ENCODE assay signal across 10 cellular contexts in the genomic region with DNA sequence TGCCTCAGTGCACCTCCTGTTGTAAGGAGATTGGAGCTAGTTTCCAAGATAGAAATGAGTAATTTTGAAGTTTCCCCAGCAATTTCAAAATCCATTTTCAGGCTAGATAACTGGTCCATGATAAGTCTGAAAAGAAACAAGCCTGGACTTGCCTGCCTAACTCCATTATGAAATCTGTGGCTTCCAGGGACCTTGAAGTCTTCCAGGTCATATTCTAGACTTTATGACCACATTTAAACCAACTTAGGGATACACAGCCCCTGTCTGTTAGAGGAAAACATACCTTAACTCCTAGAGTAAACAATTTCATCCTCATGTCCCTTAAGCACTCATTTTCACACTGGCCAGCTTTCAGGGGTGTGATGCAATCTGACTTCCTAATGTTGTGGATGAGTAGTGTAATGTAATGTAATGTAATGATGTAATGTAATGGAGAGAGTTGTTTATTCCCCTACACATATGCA.
DNase-seq lines count a peak whose midpoint lies in the region; ATAC-seq and TF ChIP-seq lines count a peak whose summit lies in the region.
"Had no signal": no experiment of that assay in that cellular context is flagged by ENCODE, and none has a peak within 500 bp of the region (broad histone marks: within the 10 kb centered on the region; RNA-seq: fewer than 3 reads in every experiment).

No MANE protein-coding gene starts in this region.

- H3K36me3 Mint-ChIP-seq in activated T-helper 1 cell treated with anti-CD3 and anti-CD28 coated beads, Interleukin-12 subunit alpha, Interleukin-12 subunit beta, Interleukin-2, Interleukin-4 antibody, amounts not matched to agents 30 ng/mL and 10 ng/mL and 1 ng/mL, durations not matched to agents 14 hours and 24 hours and 36 hours (ENCODE audit: low read depth): no peaks in the 10 kb centered on the region
- H3K36me3 Mint-ChIP-seq in T-cell: no peaks in the 10 kb centered on the region

- intact Hi-C loops in left lung (cut with DNase I): no loop called here
- intact Hi-C loops in activated T-helper 1 cell treated with anti-CD3 and anti-CD28 coated beads, Interleukin-12 subunit alpha, Interleukin-12 subunit beta, Interleukin-2, Interleukin-4 antibody, amounts not matched to agents 30 ng/mL and 10 ng/mL and 1 ng/mL, durations not matched to agents 14 hours and 24 hours and 36 hours (cut with micrococcal nuclease): no loop called here

- H3K4me3 ChIP-seq in AG10803 (ENCODE audit: low read length): no peak overlapping the region
- H3K4me3 ChIP-seq in brain microvascular endothelial cell (ENCODE audit: low read depth, low read length): no peak overlapping the region
- no peak overlapping the region for H3K4me3 ChIP-seq in left lung

- H3K4me3 Mint-ChIP-seq in activated T-helper 1 cell treated with anti-CD3 and anti-CD28 coated beads, Interleukin-12 subunit alpha, Interleukin-12 subunit beta, Interleukin-2, Interleukin-4 antibody, amounts not matched to agents 30 ng/mL and 10 ng/mL and 1 ng/mL, durations not matched to agents 14 hours and 24 hours and 36 hours: no peak overlapping the region
- H3K4me3 Mint-ChIP-seq in T-cell: no peak overlapping the region

- peaks cover 0 to 5% of the 10 kb centered on the region in 2 donors for H3K4me1 ChIP-seq in left lung

- H3K36me3 ChIP-seq in brain microvascular endothelial cell (replicated peaks): no peaks in the 10 kb centered on the region
- no peaks in the 10 kb centered on the region for H3K36me3 ChIP-seq in left lung

- H3K9me3 Mint-ChIP-seq in activated T-helper 1 cell treated with anti-CD3 and anti-CD28 coated beads, Interleukin-12 subunit alpha, Interleukin-12 subunit beta, Interleukin-2, Interleukin-4 antibody, amounts not matched to agents 30 ng/mL and 10 ng/mL and 1 ng/mL, durations not matched to agents 14 hours and 24 hours and 36 hours: no peaks in the 10 kb centered on the region
- H3K9me3 Mint-ChIP-seq in T-cell: no peaks in the 10 kb centered on the region

- CTCF ChIA-PET in T-cell (lab: Charles Lee): no interaction called here

- DNase-seq in AG10803 (ENCODE audit: low read depth) (peak; percentile 89), LHCN-M2 (ENCODE audit: low read depth) (peak; percentile 48), brain microvascular endothelial cell (peak; percentile 17), left lung (peak in 1 of 2 donors; percentile 46), iPS-NIHi11 (ENCODE audit: low spot score) (no peak), T-cell (no peak), middle frontal gyrus (ENCODE audit: extremely low spot score, low spot score) (no peak)
- DNase-seq in activated T-helper 1 cell treated with anti-CD3 and anti-CD28 coated beads, Interleukin-12 subunit alpha, Interleukin-12 subunit beta, Interleukin-2, Interleukin-4 antibody, amounts not matched to agents 30 ng/mL and 10 ng/mL and 1 ng/mL, durations not matched to agents 14 hours and 24 hours and 36 hours (ENCODE audit: low spot score): no peak
- DNase-seq: activated gamma-delta T cell, NCI-H1105 had no signal

- in situ Hi-C loops in brain microvascular endothelial cell (cut with HindIII; ENCODE audit: low pct_ligation_motif_present, low sequenced_read_pairs): no loop called here

- ATAC-seq in left lung (peak; percentile 71), T-cell (replicated peaks in 1 of 4) (no peak)

- H3K27me3 Mint-ChIP-seq in activated T-helper 1 cell treated with anti-CD3 and anti-CD28 coated beads, Interleukin-12 subunit alpha, Interleukin-12 subunit beta, Interleukin-2, Interleukin-4 antibody, amounts not matched to agents 30 ng/mL and 10 ng/mL and 1 ng/mL, durations not matched to agents 14 hours and 24 hours and 36 hours (ENCODE audit: insufficient read depth): peaks cover 2% of the 10 kb centered on the region
- H3K27me3 Mint-ChIP-seq in T-cell: peaks cover 5 to 16% of the 10 kb centered on the region in 2 donors

- POLR2A ChIA-PET in T-cell (lab: Charles Lee): no interaction called here

- H3K27me3 ChIP-seq in brain microvascular endothelial cell (replicated peaks): no peaks in the 10 kb centered on the region
- H3K27me3 ChIP-seq in left lung: no peaks in the 10 kb centered on the region

- no peaks in the 10 kb centered on the region for H3K9me3 ChIP-seq in left lung

- H3K27ac Mint-ChIP-seq in activated T-helper 1 cell treated with anti-CD3 and anti-CD28 coated beads, Interleukin-12 subunit alpha, Interleukin-12 subunit beta, Interleukin-2, Interleukin-4 antibody, amounts not matched to agents 30 ng/mL and 10 ng/mL and 1 ng/mL, durations not matched to agents 14 hours and 24 hours and 36 hours: no peak overlapping the region
- H3K27ac Mint-ChIP-seq in T-cell: no peak overlapping the region

- no peaks in the 10 kb centered on the region for H3K4me1 Mint-ChIP-seq in activated T-helper 1 cell treated with anti-CD3 and anti-CD28 coated beads, Interleukin-12 subunit alpha, Interleukin-12 subunit beta, Interleukin-2, Interleukin-4 antibody, amounts not matched to agents 30 ng/mL and 10 ng/mL and 1 ng/mL, durations not matched to agents 14 hours and 24 hours and 36 hours (ENCODE audit: low read depth)
- H3K4me1 Mint-ChIP-seq in T-cell: no peaks in the 10 kb centered on the region

- TF ChIP-seq CTCF in AG10803 (conservative IDR thresholded peaks at IDR 0.05; ENCODE audit: low read length) (no peak), brain microvascular endothelial cell (IDR thresholded peaks at IDR 0.05; ENCODE audit: low read depth, low read length, missing control alignments) (no peak), left lung (IDR thresholded peaks at IDR 0.05) (no peak)

- peak overlapping the region; percentile 19 for H3K27ac ChIP-seq in brain microvascular endothelial cell
- peak overlapping the region in 1 of 2 donors; percentile 46 for H3K27ac ChIP-seq in left lung

Comparison
In these comparisons a context has a peak if more than half of its experiments do, and no peak if none do; other contexts are left out.
1. DNase-seq: peak in AG10803 (single experiment), LHCN-M2 (single experiment) and brain microvascular endothelial cell (single experiment); none in iPS-NIHi11 (single experiment), activated T-helper 1 cell treated with anti-CD3 and anti-CD28 coated beads, Interleukin-12 subunit alpha, Interleukin-12 subunit beta, Interleukin-2, Interleukin-4 antibody, amounts not matched to agents 30 ng/mL and 10 ng/mL and 1 ng/mL, durations not matched to agents 14 hours and 24 hours and 36 hours (single experiment), T-cell (0 of 34) and middle frontal gyrus (single experiment).